ENCODE assay signal across 10 cellular contexts in the genomic region with DNA sequence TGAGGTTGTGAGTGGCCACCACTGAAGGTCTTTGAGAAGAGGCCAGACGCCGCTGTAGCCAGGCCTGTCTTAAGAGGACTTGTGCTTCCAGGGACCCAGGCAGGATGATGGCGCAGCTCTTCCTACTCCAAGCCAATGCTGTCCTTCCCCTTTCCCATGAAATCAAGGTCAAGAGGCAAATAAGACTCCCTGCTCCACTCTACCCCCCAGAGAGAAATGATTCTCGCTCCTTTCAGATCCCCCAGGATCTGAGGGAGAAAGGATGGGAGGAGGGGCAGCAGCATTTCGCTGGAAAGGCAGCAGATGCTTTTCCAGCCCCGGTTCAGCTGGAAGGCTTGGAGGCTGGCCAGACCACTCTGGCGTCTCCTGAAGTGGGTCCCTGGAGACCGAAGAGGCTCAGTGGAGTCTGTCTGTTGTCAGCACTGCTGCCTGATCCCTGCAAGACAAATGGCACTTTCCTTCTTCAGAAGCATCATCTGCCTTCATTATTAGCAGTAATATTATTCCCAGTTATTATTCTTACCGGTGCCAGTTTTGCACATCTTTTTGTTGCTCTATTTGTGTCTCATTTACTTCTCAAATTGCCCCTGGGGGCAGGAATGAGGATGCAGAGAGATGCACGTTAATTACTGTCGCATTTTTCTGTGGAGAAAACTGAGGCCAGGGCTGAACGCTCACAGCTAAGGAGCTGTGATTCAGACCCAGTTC. TPM values are rescaled to one million over a fixed set of nuclear protein-coding genes. Genes with fewer than 3 reads are reported as not detected.
DNase-seq lines count a peak whose midpoint lies in the region; ATAC-seq and TF ChIP-seq lines count a peak whose summit lies in the region.
"Had no signal": no experiment of that assay in that cellular context is flagged by ENCODE, and none has a peak within 500 bp of the region (broad histone marks: within the 10 kb centered on the region; RNA-seq: fewer than 3 reads in every experiment).

No MANE protein-coding gene starts in this region.

- no peaks in the 10 kb centered on the region for H3K36me3 ChIP-seq in SK-N-MC (ENCODE audit: insufficient read depth, low read length)
- no peaks in the 10 kb centered on the region for H3K36me3 ChIP-seq in uterus

- no peaks in the 10 kb centered on the region for H3K27me3 Mint-ChIP-seq in activated naive CD8-positive, alpha-beta T cell treated with anti-CD3 and anti-CD28 coated beads, Interleukin-2, amount 10 ng/mL, durations not matched to agents 7 days and 5 days
- H3K27me3 Mint-ChIP-seq in activated naive CD8-positive, alpha-beta T cell treated with anti-CD3 and anti-CD28 coated beads for 36 hours = no peaks in the 10 kb centered on the region
- H3K27me3 Mint-ChIP-seq in activated T-helper 1 cell treated with anti-CD3 and anti-CD28 coated beads, Interleukin-12 subunit alpha, Interleukin-12 subunit beta, Interleukin-2, Interleukin-4 antibody, amounts not matched to agents 30 ng/mL and 10 ng/mL and 1 ng/mL, durations not matched to agents 14 hours and 24 hours and 36 hours (ENCODE audit: insufficient read depth) = no peaks in the 10 kb centered on the region

- DNase-seq in activated naive CD8-positive, alpha-beta T cell treated with anti-CD3 and anti-CD28 coated beads, Interleukin-2, amount 10 ng/mL, durations not matched to agents 7 days and 5 days = peak; percentile 3
- DNase-seq in activated naive CD8-positive, alpha-beta T cell treated with anti-CD3 and anti-CD28 coated beads for 36 hours = no peak
- DNase-seq in SK-N-MC (ENCODE audit: low read depth, low spot score) = peak; percentile 55
- peak; percentile 47 to 53 for DNase-seq in left colon
- DNase-seq in uterus = peak; percentile 70 to 74
- no peak for DNase-seq in activated naive CD4-positive, alpha-beta T cell (lab: John Stamatoyannopoulos, UW)
- DNase-seq in activated T-helper 1 cell treated with anti-CD3 and anti-CD28 coated beads, Interleukin-12 subunit alpha, Interleukin-12 subunit beta, Interleukin-2, Interleukin-4 antibody, amounts not matched to agents 30 ng/mL and 10 ng/mL and 1 ng/mL, durations not matched to agents 14 hours and 24 hours and 36 hours (ENCODE audit: low spot score) = no peak

- no peaks in the 10 kb centered on the region for H3K27me3 ChIP-seq in uterus

- H3K27ac ChIP-seq in SK-N-MC (no peak overlapping the region), uterus (peak overlapping the region in 1 of 2 donors; percentile 45)

- H3K4me1 Mint-ChIP-seq in activated naive CD8-positive, alpha-beta T cell treated with anti-CD3 and anti-CD28 coated beads, Interleukin-2, amount 10 ng/mL, durations not matched to agents 7 days and 5 days = no peaks in the 10 kb centered on the region
- H3K4me1 Mint-ChIP-seq in activated naive CD8-positive, alpha-beta T cell treated with anti-CD3 and anti-CD28 coated beads for 36 hours = no peaks in the 10 kb centered on the region
- no peaks in the 10 kb centered on the region for H3K4me1 Mint-ChIP-seq in activated T-helper 1 cell treated with anti-CD3 and anti-CD28 coated beads, Interleukin-12 subunit alpha, Interleukin-12 subunit beta, Interleukin-2, Interleukin-4 antibody, amounts not matched to agents 30 ng/mL and 10 ng/mL and 1 ng/mL, durations not matched to agents 14 hours and 24 hours and 36 hours (ENCODE audit: low read depth)
- H3K4me1 Mint-ChIP-seq: central memory CD8-positive, alpha-beta T cell had no signal

- no peak overlapping the region for H3K9ac ChIP-seq in SK-N-MC (ENCODE audit: insufficient read length)

- POLR2A ChIA-PET in activated naive CD8-positive, alpha-beta T cell treated with anti-CD3 and anti-CD28 coated beads, Interleukin-2, amount 10 ng/mL, durations not matched to agents 7 days and 5 days (lab: Charles Lee) = no interaction called here

- intact Hi-C loops in left colon (cut with DNase I, micrococcal nuclease) = loop anchor here in 1 of 2 donors (10.0 kb wide), 1 partner anchor 334 kb away; no protein-coding TSS in a partner anchor
- intact Hi-C loops in uterus (cut with DNase I; ENCODE audit: low total_unique reads) = no loop called here
- intact Hi-C loops in activated T-helper 1 cell treated with anti-CD3 and anti-CD28 coated beads, Interleukin-12 subunit alpha, Interleukin-12 subunit beta, Interleukin-2, Interleukin-4 antibody, amounts not matched to agents 30 ng/mL and 10 ng/mL and 1 ng/mL, durations not matched to agents 14 hours and 24 hours and 36 hours (cut with micrococcal nuclease) = no loop called here

- no peak overlapping the region for H3K27ac Mint-ChIP-seq in activated naive CD8-positive, alpha-beta T cell treated with anti-CD3 and anti-CD28 coated beads, Interleukin-2, amount 10 ng/mL, durations not matched to agents 7 days and 5 days
- no peak overlapping the region for H3K27ac Mint-ChIP-seq in activated naive CD8-positive, alpha-beta T cell treated with anti-CD3 and anti-CD28 coated beads for 36 hours
- no peak overlapping the region for H3K27ac Mint-ChIP-seq in activated T-helper 1 cell treated with anti-CD3 and anti-CD28 coated beads, Interleukin-12 subunit alpha, Interleukin-12 subunit beta, Interleukin-2, Interleukin-4 antibody, amounts not matched to agents 30 ng/mL and 10 ng/mL and 1 ng/mL, durations not matched to agents 14 hours and 24 hours and 36 hours

- H3K9me3 ChIP-seq in SK-N-MC (ENCODE audit: low read depth, low read length) = no peaks in the 10 kb centered on the region
- H3K9me3 ChIP-seq in uterus = no peaks in the 10 kb centered on the region
- H3K9me3 ChIP-seq: A549 had no signal

- no peak for ATAC-seq in activated naive CD8-positive, alpha-beta T cell treated with anti-CD3 and anti-CD28 coated beads, Interleukin-2, amount 10 ng/mL, durations not matched to agents 7 days and 5 days (ENCODE audit: low read depth)
- no peak for ATAC-seq in left colon
- ATAC-seq in GM18517 (IDR thresholded peaks at IDR 0.05; ENCODE audit: unreplicated experiment) = no peak
- ATAC-seq: A549 had no signal

- H3K9me3 Mint-ChIP-seq in activated naive CD8-positive, alpha-beta T cell treated with anti-CD3 and anti-CD28 coated beads, Interleukin-2, amount 10 ng/mL, durations not matched to agents 7 days and 5 days = no peaks in the 10 kb centered on the region
- no peaks in the 10 kb centered on the region for H3K9me3 Mint-ChIP-seq in activated naive CD8-positive, alpha-beta T cell treated with anti-CD3 and anti-CD28 coated beads for 36 hours
- H3K9me3 Mint-ChIP-seq in activated T-helper 1 cell treated with anti-CD3 and anti-CD28 coated beads, Interleukin-12 subunit alpha, Interleukin-12 subunit beta, Interleukin-2, Interleukin-4 antibody, amounts not matched to agents 30 ng/mL and 10 ng/mL and 1 ng/mL, durations not matched to agents 14 hours and 24 hours and 36 hours = no peaks in the 10 kb centered on the region
- H3K9me3 Mint-ChIP-seq: central memory CD8-positive, alpha-beta T cell had no signal

- no peak for TF ChIP-seq POLR2A in uterus (IDR thresholded peaks at IDR 0.05)

- H3K4me3 Mint-ChIP-seq in activated naive CD8-positive, alpha-beta T cell treated with anti-CD3 and anti-CD28 coated beads, Interleukin-2, amount 10 ng/mL, durations not matched to agents 7 days and 5 days = no peak overlapping the region
- no peak overlapping the region for H3K4me3 Mint-ChIP-seq in activated naive CD8-positive, alpha-beta T cell treated with anti-CD3 and anti-CD28 coated beads for 36 hours
- H3K4me3 Mint-ChIP-seq in activated T-helper 1 cell treated with anti-CD3 and anti-CD28 coated beads, Interleukin-12 subunit alpha, Interleukin-12 subunit beta, Interleukin-2, Interleukin-4 antibody, amounts not matched to agents 30 ng/mL and 10 ng/mL and 1 ng/mL, durations not matched to agents 14 hours and 24 hours and 36 hours = no peak overlapping the region
- H3K4me3 Mint-ChIP-seq: central memory CD8-positive, alpha-beta T cell had no signal

- H3K36me3 Mint-ChIP-seq in activated naive CD8-positive, alpha-beta T cell treated with anti-CD3 and anti-CD28 coated beads, Interleukin-2, amount 10 ng/mL, durations not matched to agents 7 days and 5 days = no peaks in the 10 kb centered on the region
- no peaks in the 10 kb centered on the region for H3K36me3 Mint-ChIP-seq in activated naive CD8-positive, alpha-beta T cell treated with anti-CD3 and anti-CD28 coated beads for 36 hours
- H3K36me3 Mint-ChIP-seq in activated T-helper 1 cell treated with anti-CD3 and anti-CD28 coated beads, Interleukin-12 subunit alpha, Interleukin-12 subunit beta, Interleukin-2, Interleukin-4 antibody, amounts not matched to agents 30 ng/mL and 10 ng/mL and 1 ng/mL, durations not matched to agents 14 hours and 24 hours and 36 hours (ENCODE audit: low read depth) = no peaks in the 10 kb centered on the region

- peak overlapping the region; percentile 30; the same call in 1 of the 2 replicates for H3K4me3 ChIP-seq in SK-N-MC
- H3K4me3 ChIP-seq in uterus = no peak overlapping the region
- H3K4me3 ChIP-seq: A549 had no signal

- no peak for TF ChIP-seq CTCF in uterus (IDR thresholded peaks at IDR 0.05)

- H3K4me1 ChIP-seq in uterus = peaks cover 0 to 6% of the 10 kb centered on the region in 2 donors

RNA-seq across cellular contexts. Expression of a gene that starts 51.4 kb away (rescaled TPM):
- total RNA-seq in activated naive CD8-positive, alpha-beta T cell treated with anti-CD3 and anti-CD28 coated beads, Interleukin-2, amount 10 ng/mL, durations not matched to agents 7 days and 5 days = 1 to 10 TPM; 1.7 to 2.1 TPM
- 1 to 10 TPM; 1.7 to 2.2 TPM for total RNA-seq in activated naive CD8-positive, alpha-beta T cell treated with anti-CD3 and anti-CD28 coated beads for 36 hours
- total RNA-seq in left colon = 1 to 10 TPM; 2.2 to 6.7 TPM
- total RNA-seq in uterus = 10 to 100 TPM; 10.5 to 60.1 (median 16.0) TPM
- 0.20 and 0.21 TPM in 2 replicates for total RNA-seq in activated T-helper 1 cell treated with anti-CD3 and anti-CD28 coated beads, Interleukin-12 subunit alpha, Interleukin-12 subunit beta, Interleukin-2, Interleukin-4 antibody, amounts not matched to agents 30 ng/mL and 10 ng/mL and 1 ng/mL, durations not matched to agents 14 hours and 24 hours and 36 hours

Comparison
In these comparisons a context has a peak if more than half of its experiments do, and no peak if none do; other contexts are left out.
1. DNase-seq: peak in activated naive CD8-positive, alpha-beta T cell treated with anti-CD3 and anti-CD28 coated beads, Interleukin-2, amount 10 ng/mL, durations not matched to agents 7 days and 5 days (single experiment), SK-N-MC (single experiment), left colon (2 of 2) and uterus (2 of 2); none in activated naive CD8-positive, alpha-beta T cell treated with anti-CD3 and anti-CD28 coated beads for 36 hours (single experiment), activated naive CD4-positive, alpha-beta T cell (0 of 4) and activated T-helper 1 cell treated with anti-CD3 and anti-CD28 coated beads, Interleukin-12 subunit alpha, Interleukin-12 subunit beta, Interleukin-2, Interleukin-4 antibody, amounts not matched to agents 30 ng/mL and 10 ng/mL and 1 ng/mL, durations not matched to agents 14 hours and 24 hours and 36 hours (single experiment).